31 cellular contexts compared by ENCODE assay signal in genomic region chr2:69369802-69370201, GRCh38.
"Had no signal": no experiment of that assay in that cellular context is flagged by ENCODE, and none has a peak within 500 bp of the region (broad histone marks: within the 10 kb centered on the region; RNA-seq: fewer than 3 reads in every experiment).

No MANE protein-coding gene starts in this region.

- H3K4me1 ChIP-seq: psoas muscle, spleen, suprapubic skin, testis, tibial artery, transverse colon, upper lobe of right lung, uterus had no signal

- H3K27me3 ChIP-seq: neutrophil, pancreas, spleen, suprapubic skin, testis, tibial artery, transverse colon, upper lobe of right lung, uterus had no signal

- H3K27me3 Mint-ChIP-seq: naive thymus-derived CD8-positive, alpha-beta T cell; natural killer cell treated with Interleukin-12 subunit alpha and Interleukin-12 subunit beta and Interleukin-15 and Interleukin-18, amount 100 ng/mL, for 72 hours; progenitor cell of endocrine pancreas; stimulated activated memory B cell treated with anti-CD40 and anti-IgM and Interleukin-4, amounts not matched to agents 10 μg/mL and 1 μg/mL and 100 μg/mL, for 72 hours; stimulated activated naive CD8-positive, alpha-beta T cell treated with anti-CD3 and anti-CD28 coated beads, Interleukin-15, amount 100 ng/mL, for 72 hours; type B pancreatic cell had no signal

- ATAC-seq: naive thymus-derived CD8-positive, alpha-beta T cell; natural killer cell treated with Interleukin-12 subunit alpha and Interleukin-12 subunit beta and Interleukin-15 and Interleukin-18, amount 100 ng/mL, for 72 hours; pancreas; psoas muscle; right cardiac atrium; sciatic nerve; stimulated activated memory B cell treated with anti-CD40 and anti-IgM and Interleukin-4, amounts not matched to agents 10 μg/mL and 1 μg/mL and 100 μg/mL, for 72 hours; stimulated activated naive CD8-positive, alpha-beta T cell treated with anti-CD3 and anti-CD28 coated beads, Interleukin-15, amount 100 ng/mL, for 72 hours; stimulated activated naive CD8-positive, alpha-beta T cell treated with anti-CD3 and anti-CD28 coated beads, Interleukin-15, Interleukin-2, amounts not matched to agents 100 U/mL and 50 U/mL, for 24 hours; upper lobe of right lung had no signal

- H3K27ac ChIP-seq: neutrophil, pancreas, psoas muscle, skin epidermis, spleen, suprapubic skin, testis, tibial artery, transverse colon, upper lobe of right lung, uterus had no signal

- H3K4me2 ChIP-seq: smooth muscle cell had no signal

- DNase-seq: naive thymus-derived CD8-positive, alpha-beta T cell; nephron progenitor cell; nucleus accumbens; pancreas; psoas muscle; right cardiac atrium; spleen; stimulated activated CD4-positive, alpha-beta T cell treated with anti-CD3 and anti-CD28 coated beads, Interleukin-12 subunit alpha, Interleukin-12 subunit beta, amount 100 ng/mL, for 4 hours; stimulated activated CD4-positive, alpha-beta T cell treated with anti-CD3 and anti-CD28 coated beads, Interleukin-1b, Interleukin-23, amount 100 ng/mL, for 48 hours; stimulated activated CD4-positive, alpha-beta T cell treated with anti-CD3 and anti-CD28 coated beads, Interleukin-4, amount 100 ng/mL, for 1 hour; stimulated activated CD4-positive, alpha-beta T cell treated with anti-CD3 and anti-CD28 coated beads, Interleukin-4, amount 100 ng/mL, for 4 hours; stimulated activated CD8-positive, alpha-beta memory T cell treated with anti-CD3 and anti-CD28 coated beads, Interleukin-4, amount 100 ng/mL, for 48 hours; stimulated activated naive CD4-positive, alpha-beta T cell; stimulated activated naive CD8-positive, alpha-beta T cell treated with anti-CD3 and anti-CD28 coated beads, Interleukin-15, amount 100 ng/mL, for 72 hours; stimulated activated naive CD8-positive, alpha-beta T cell treated with anti-CD3 and anti-CD28 coated beads, Interleukin-15, Interleukin-2, amounts not matched to agents 100 U/mL and 50 U/mL, for 24 hours; substantia nigra; testis; tibial artery; transverse colon; upper lobe of right lung; uterus had no signal

- H3K4me1 Mint-ChIP-seq: nephron progenitor cell; neural crest cell; stimulated activated memory B cell treated with anti-CD40 and anti-IgM and Interleukin-4, amounts not matched to agents 10 μg/mL and 1 μg/mL and 100 μg/mL, for 72 hours; stimulated activated naive CD8-positive, alpha-beta T cell treated with anti-CD3 and anti-CD28 coated beads, Interleukin-15, amount 100 ng/mL, for 72 hours had no signal

- H3K9me3 ChIP-seq: neutrophil, pancreas, psoas muscle, spleen, suprapubic skin, testis, tibial artery, transverse colon, upper lobe of right lung, uterus had no signal

- H3K4me3 Mint-ChIP-seq: naive thymus-derived CD8-positive, alpha-beta T cell; natural killer cell treated with Interleukin-12 subunit alpha and Interleukin-12 subunit beta and Interleukin-15 and Interleukin-18, amount 100 ng/mL, for 72 hours; nephron progenitor cell; neural crest cell; stimulated activated memory B cell treated with anti-CD40 and anti-IgM and Interleukin-4, amounts not matched to agents 10 μg/mL and 1 μg/mL and 100 μg/mL, for 72 hours; stimulated activated naive CD8-positive, alpha-beta T cell treated with anti-CD3 and anti-CD28 coated beads, Interleukin-15, amount 100 ng/mL, for 72 hours; type B pancreatic cell had no signal

- FAIRE-seq: pancreas had no signal

- H3K27ac Mint-ChIP-seq: naive thymus-derived CD8-positive, alpha-beta T cell; natural killer cell treated with Interleukin-12 subunit alpha and Interleukin-12 subunit beta and Interleukin-15 and Interleukin-18, amount 100 ng/mL, for 72 hours; progenitor cell of endocrine pancreas; stimulated activated memory B cell treated with anti-CD40 and anti-IgM and Interleukin-4, amounts not matched to agents 10 μg/mL and 1 μg/mL and 100 μg/mL, for 72 hours; type B pancreatic cell had no signal

- H3K4me3 ChIP-seq: pancreas, psoas muscle, skin epidermis, smooth muscle cell, spleen, suprapubic skin, testis, tibial artery, transverse colon, upper lobe of right lung, uterus had no signal

- H3K9me3 Mint-ChIP-seq: naive thymus-derived CD8-positive, alpha-beta T cell; natural killer cell treated with Interleukin-12 subunit alpha and Interleukin-12 subunit beta and Interleukin-15 and Interleukin-18, amount 100 ng/mL, for 72 hours; nephron progenitor cell; neural crest cell; stimulated activated memory B cell treated with anti-CD40 and anti-IgM and Interleukin-4, amounts not matched to agents 10 μg/mL and 1 μg/mL and 100 μg/mL, for 72 hours; stimulated activated naive CD8-positive, alpha-beta T cell treated with anti-CD3 and anti-CD28 coated beads, Interleukin-15, amount 100 ng/mL, for 72 hours; type B pancreatic cell had no signal

- H3K36me3 ChIP-seq: uterus had no signal
